8 cellular contexts compared by ENCODE assay signal in genomic region chr10:4767033-4767814, GRCh38. TPM values are rescaled to one million over a fixed set of nuclear protein-coding genes. Genes with fewer than 3 reads are reported as not detected.
DNase-seq lines count a peak whose midpoint lies in the region; ATAC-seq and TF ChIP-seq lines count a peak whose summit lies in the region.

No MANE protein-coding gene starts in this region.

- intact Hi-C loops in transverse colon (cut with DNase I; ENCODE audit: low total_unique reads): loop anchor here (5.0 kb wide), 1 partner anchor 1570 kb away; no protein-coding TSS in a partner anchor

- no peak for ATAC-seq in WTC11

- H3K27ac ChIP-seq in HEK293 (ENCODE audit: extremely low read depth, low read depth, low read length) (no peak overlapping the region), transverse colon (no peak overlapping the region)

- POLR2A ChIA-PET in HEK293 (lab: Yijun Ruan, JAX) (interaction anchor here (0.6 kb wide), 2 partner anchors 52 to 81 kb away, joined by 3 to 4 read pairs; no protein-coding TSS in a partner anchor), WTC11 (lab: Charles Lee) (no interaction called here)

- no peaks in the 10 kb centered on the region for H3K27me3 ChIP-seq in transverse colon

- 51 to 54% methylated on average over 7 of the region's 7 CpGs for WGBS in transverse colon (ENCODE audit: low coverage in 1 of 2), 2 donors

- no peak for TF ChIP-seq EP300 in transverse colon (IDR thresholded peaks at IDR 0.05; ENCODE audit: low read depth)

- no peaks in the 10 kb centered on the region for H3K36me3 Mint-ChIP-seq in WTC11

- H3K4me1 ChIP-seq in HEK293 (ENCODE audit: control insufficient read depth, insufficient read depth, low read length): 0 out of 2 replicates have a peak, but pooled peaks cover 5% of the 10 kb centered on the region
- H3K4me1 ChIP-seq in transverse colon: peaks cover 0 to 19% (median 7%) of the 10 kb centered on the region in 4 donors

- in situ Hi-C loops in astrocyte of the spinal cord (cut with HindIII; ENCODE audit: low sequenced_read_pairs): no loop called here
- in situ Hi-C loops in transverse colon (cut with MboI; ENCODE audit: low pct_ligation_motif_present in 1 of 4, low pct_unique_long_range_greater_than_20kb in 1 of 4, low sequenced_read_pairs in 3 of 4): loop anchor here (10.0 to 25.0 kb wide), 5 partner anchors 255 to 1555 kb away; no protein-coding TSS in a partner anchor

- no peak for TF ChIP-seq POLR2A in transverse colon (IDR thresholded peaks at IDR 0.05)

- no peak overlapping the region for H3K4me3 ChIP-seq in HEK293 (ENCODE audit: low read depth, low read length)
- no peak overlapping the region for H3K4me3 ChIP-seq in astrocyte of the spinal cord (ENCODE audit: low read depth, low read length)
- H3K4me3 ChIP-seq in transverse colon: no peak overlapping the region

- CTCF ChIA-PET in HEK293 (lab: Yijun Ruan, JAX) (interaction anchor here (0.5 to 3.1 kb wide), 27 partner anchors 9 to 1654 kb away, joined by 3 to 14 read pairs (median 3); no protein-coding TSS in a partner anchor), WTC11 (lab: Charles Lee) (no interaction called here)

- no peak overlapping the region for H3K4me3 Mint-ChIP-seq in WTC11

- H3K9me3 Mint-ChIP-seq in WTC11: no peaks in the 10 kb centered on the region

- no peaks in the 10 kb centered on the region for H3K27me3 Mint-ChIP-seq in WTC11 (ENCODE audit: low read depth)

- H3K9me3 ChIP-seq in HEK293 (ENCODE audit: control insufficient read depth, insufficient read depth, low read depth, low read length): no peaks in the 10 kb centered on the region
- H3K9me3 ChIP-seq in transverse colon: no peaks in the 10 kb centered on the region

- DNase-seq in CD1c-positive myeloid dendritic cell (ENCODE audit: extremely low spot score) (peak; percentile 57), astrocyte of the spinal cord (ENCODE audit: low read depth, low spot score) (peak; percentile 84), inferior parietal cortex (ENCODE audit: extremely low spot score) (peak; percentile 69), transverse colon (no peak), WTC11 (ENCODE audit: low spot score) (no peak), ecto neural progenitor cell (ENCODE audit: low spot score) (no peak), NCI-H2081 treated with DMSO at 0.1 percent for 48 hours (lab: John Stamatoyannopoulos, UW) (no peak)

- no peak overlapping the region for H3K27ac Mint-ChIP-seq in WTC11

- TF ChIP-seq CTCF in HEK293 (tag by site-specific recombination; IDR thresholded peaks at IDR 0.05): 0 out of 2 replicates have a peak, but pooled peaks have one; percentile 13
- peak; percentile 72 for TF ChIP-seq CTCF in astrocyte of the spinal cord (IDR thresholded peaks at IDR 0.05; ENCODE audit: low read depth, low read length)
- TF ChIP-seq CTCF in transverse colon (IDR thresholded peaks at IDR 0.05): peak; percentile 59 to 81 (median 76)
- TF ChIP-seq CTCF in WTC11 (IDR thresholded peaks at IDR 0.05): no peak

- H3K36me3 ChIP-seq in HEK293 (ENCODE audit: control insufficient read depth in 2 of 2, insufficient read depth in 1 of 2, low read length in 2 of 2): no peaks in the 10 kb centered on the region
- H3K36me3 ChIP-seq in transverse colon: no peaks in the 10 kb centered on the region

- H3K4me1 Mint-ChIP-seq in WTC11: peaks cover 25% of the 10 kb centered on the region

TF ChIP-seq in HEK293, 187 proteins besides CTCF, POLR2A, EP300 and RAD21:
- TF ChIP-seq GLI2 (tag by site-specific recombination; IDR thresholded peaks at IDR 0.05; ENCODE audit: borderline replicate concordance, low read depth) (no peak), ZNF654 (tag by site-specific recombination; IDR thresholded peaks at IDR 0.05; ENCODE audit: low read depth) (peak; percentile 80)
TF ChIP-seq in HEK293: peak in this region for 1.

TF ChIP-seq in WTC11, 78 proteins besides CTCF, POLR2A, EP300 and RAD21:
- no peak for TF ChIP-seq ELF4 (CRISPR knock-in tag; IDR thresholded peaks at IDR 0.05; ENCODE audit: low read depth)
- TF ChIP-seq, protein P1, sequence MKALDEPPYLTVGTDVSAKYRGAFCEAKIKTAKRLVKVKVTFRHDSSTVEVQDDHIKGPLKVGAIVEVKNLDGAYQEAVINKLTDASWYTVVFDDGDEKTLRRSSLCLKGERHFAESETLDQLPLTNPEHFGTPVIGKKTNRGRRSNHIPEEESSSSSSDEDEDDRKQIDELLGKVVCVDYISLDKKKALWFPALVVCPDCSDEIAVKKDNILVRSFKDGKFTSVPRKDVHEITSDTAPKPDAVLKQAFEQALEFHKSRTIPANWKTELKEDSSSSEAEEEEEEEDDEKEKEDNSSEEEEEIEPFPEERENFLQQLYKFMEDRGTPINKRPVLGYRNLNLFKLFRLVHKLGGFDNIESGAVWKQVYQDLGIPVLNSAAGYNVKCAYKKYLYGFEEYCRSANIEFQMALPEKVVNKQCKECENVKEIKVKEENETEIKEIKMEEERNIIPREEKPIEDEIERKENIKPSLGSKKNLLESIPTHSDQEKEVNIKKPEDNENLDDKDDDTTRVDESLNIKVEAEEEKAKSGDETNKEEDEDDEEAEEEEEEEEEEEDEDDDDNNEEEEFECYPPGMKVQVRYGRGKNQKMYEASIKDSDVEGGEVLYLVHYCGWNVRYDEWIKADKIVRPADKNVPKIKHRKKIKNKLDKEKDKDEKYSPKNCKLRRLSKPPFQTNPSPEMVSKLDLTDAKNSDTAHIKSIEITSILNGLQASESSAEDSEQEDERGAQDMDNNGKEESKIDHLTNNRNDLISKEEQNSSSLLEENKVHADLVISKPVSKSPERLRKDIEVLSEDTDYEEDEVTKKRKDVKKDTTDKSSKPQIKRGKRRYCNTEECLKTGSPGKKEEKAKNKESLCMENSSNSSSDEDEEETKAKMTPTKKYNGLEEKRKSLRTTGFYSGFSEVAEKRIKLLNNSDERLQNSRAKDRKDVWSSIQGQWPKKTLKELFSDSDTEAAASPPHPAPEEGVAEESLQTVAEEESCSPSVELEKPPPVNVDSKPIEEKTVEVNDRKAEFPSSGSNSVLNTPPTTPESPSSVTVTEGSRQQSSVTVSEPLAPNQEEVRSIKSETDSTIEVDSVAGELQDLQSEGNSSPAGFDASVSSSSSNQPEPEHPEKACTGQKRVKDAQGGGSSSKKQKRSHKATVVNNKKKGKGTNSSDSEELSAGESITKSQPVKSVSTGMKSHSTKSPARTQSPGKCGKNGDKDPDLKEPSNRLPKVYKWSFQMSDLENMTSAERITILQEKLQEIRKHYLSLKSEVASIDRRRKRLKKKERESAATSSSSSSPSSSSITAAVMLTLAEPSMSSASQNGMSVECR (CRISPR knock-in tag; IDR thresholded peaks at IDR 0.05; ENCODE audit: borderline replicate concordance): no peak
- no peak for TF ChIP-seq ZNF423 (CRISPR knock-in tag; IDR thresholded peaks at IDR 0.05)
- TF ChIP-seq, protein P2, sequence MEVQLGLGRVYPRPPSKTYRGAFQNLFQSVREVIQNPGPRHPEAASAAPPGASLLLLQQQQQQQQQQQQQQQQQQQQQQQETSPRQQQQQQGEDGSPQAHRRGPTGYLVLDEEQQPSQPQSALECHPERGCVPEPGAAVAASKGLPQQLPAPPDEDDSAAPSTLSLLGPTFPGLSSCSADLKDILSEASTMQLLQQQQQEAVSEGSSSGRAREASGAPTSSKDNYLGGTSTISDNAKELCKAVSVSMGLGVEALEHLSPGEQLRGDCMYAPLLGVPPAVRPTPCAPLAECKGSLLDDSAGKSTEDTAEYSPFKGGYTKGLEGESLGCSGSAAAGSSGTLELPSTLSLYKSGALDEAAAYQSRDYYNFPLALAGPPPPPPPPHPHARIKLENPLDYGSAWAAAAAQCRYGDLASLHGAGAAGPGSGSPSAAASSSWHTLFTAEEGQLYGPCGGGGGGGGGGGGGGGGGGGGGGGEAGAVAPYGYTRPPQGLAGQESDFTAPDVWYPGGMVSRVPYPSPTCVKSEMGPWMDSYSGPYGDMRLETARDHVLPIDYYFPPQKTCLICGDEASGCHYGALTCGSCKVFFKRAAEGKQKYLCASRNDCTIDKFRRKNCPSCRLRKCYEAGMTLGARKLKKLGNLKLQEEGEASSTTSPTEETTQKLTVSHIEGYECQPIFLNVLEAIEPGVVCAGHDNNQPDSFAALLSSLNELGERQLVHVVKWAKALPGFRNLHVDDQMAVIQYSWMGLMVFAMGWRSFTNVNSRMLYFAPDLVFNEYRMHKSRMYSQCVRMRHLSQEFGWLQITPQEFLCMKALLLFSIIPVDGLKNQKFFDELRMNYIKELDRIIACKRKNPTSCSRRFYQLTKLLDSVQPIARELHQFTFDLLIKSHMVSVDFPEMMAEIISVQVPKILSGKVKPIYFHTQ (CRISPR knock-in tag; IDR thresholded peaks at IDR 0.05): no peak

RNA-seq across cellular contexts. Expression of gene AKR1E2, which starts 58.8 kb away (rescaled TPM):
- total RNA-seq in transverse colon (10 to 100 TPM in 1 of 4 donors, 1 to 10 TPM in 3; 3.8 to 34.8 (median 5.3) TPM), WTC11 (2021) (1.7 to 5.6 TPM (median 5.4 TPM) in 3 replicates)

Comparison
In these comparisons a context has a peak if more than half of its experiments do, and no peak if none do; other contexts are left out.
1. DNase-seq: peak in CD1c-positive myeloid dendritic cell (single experiment), astrocyte of the spinal cord (single experiment) and inferior parietal cortex (single experiment); none in transverse colon (single experiment), WTC11 (single experiment), ecto neural progenitor cell (single experiment) and NCI-H2081 treated with DMSO at 0.1 percent for 48 hours (single experiment).